ENCODE assay signal across 1 cellular context in the genomic region with DNA sequence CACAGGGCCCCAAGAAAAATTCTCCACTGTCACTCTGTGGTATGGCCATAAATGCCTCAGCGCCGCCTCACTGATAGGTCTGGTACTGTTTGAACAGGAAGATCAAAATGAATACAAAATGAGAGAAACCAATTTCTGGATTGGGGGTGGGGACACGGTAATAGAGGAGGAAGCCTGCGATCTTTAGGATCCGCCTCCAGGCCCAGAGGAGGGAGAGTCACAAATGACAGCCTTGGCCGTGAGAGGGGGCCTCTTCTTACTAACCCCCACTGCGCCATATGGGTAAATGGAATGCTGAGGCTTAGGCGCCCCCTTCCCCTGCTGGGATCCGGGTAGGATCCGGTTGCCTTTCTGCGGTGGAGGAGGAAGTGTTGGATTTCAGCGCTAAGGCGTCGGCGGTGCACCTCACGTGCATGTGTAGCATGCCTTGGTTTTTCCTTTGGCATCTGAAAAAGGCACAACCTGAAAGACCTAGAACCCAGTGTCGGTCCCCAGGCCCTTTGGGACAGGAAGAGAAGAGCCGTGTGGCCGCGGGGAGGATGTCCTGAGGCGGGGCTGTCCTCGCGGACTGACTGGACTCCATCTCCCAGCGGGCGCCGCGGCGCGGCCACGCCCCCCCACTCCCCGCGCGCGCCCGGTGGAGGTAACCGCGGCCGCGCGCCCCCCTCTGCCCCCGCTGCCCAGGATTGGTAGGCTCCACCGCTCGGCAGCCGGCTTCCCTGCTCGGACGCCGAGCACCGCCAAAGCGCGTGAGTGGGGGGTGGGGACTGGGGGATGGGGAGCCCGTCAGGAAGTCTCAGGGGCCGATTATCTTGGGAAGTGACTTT.
A peak's percentile ranks its signal among the peaks of the same experiment; 100 is the strongest.
TF ChIP-seq lines count a peak whose summit lies in the region.

No MANE protein-coding gene starts in this region.

TF ChIP-seq in HepG2, 621 proteins besides CTCF, POLR2A, EP300 and RAD21 (continues in another document):
- TF ChIP-seq ZBTB7B (CRISPR knock-in tag; IDR thresholded peaks at IDR 0.05) (0 out of 2 replicates have a peak, but pooled peaks have one; percentile 16), NAIF1 (CRISPR knock-in tag; IDR thresholded peaks at IDR 0.05; ENCODE audit: borderline replicate concordance) (peak; percentile 84; the same call in 1 of the 2 replicates), SALL2 (CRISPR knock-in tag; IDR thresholded peaks at IDR 0.05) (peak; percentile 62; the same call in 1 of the 2 replicates), HBP1 (CRISPR knock-in tag; IDR thresholded peaks at IDR 0.05; ENCODE audit: low read depth) (no peak), ZBTB33 (CRISPR knock-in tag; IDR thresholded peaks at IDR 0.05) (no peak), JUNB (CRISPR knock-in tag; IDR thresholded peaks at IDR 0.05; ENCODE audit: borderline replicate concordance) (no peak), RERE (CRISPR knock-in tag; IDR thresholded peaks at IDR 0.05; ENCODE audit: low read depth) (no peak), MIER2 (CRISPR knock-in tag; IDR thresholded peaks at IDR 0.05) (no peak), FIP1L1 (IDR thresholded peaks at IDR 0.05; ENCODE audit: borderline replicate concordance, insufficient read depth, low read depth, low read length) (no peak; the same call in 1 of the 2 replicates), STAT6 (CRISPR knock-in tag; IDR thresholded peaks at IDR 0.05; ENCODE audit: borderline replicate concordance) (no peak), JDP2 (CRISPR knock-in tag; IDR thresholded peaks at IDR 0.05; ENCODE audit: borderline replicate concordance) (no peak), HINFP (CRISPR knock-in tag; IDR thresholded peaks at IDR 0.05; ENCODE audit: low read depth) (no peak), DR1 (CRISPR knock-in tag; IDR thresholded peaks at IDR 0.05) (no peak), RBM39 (IDR thresholded peaks at IDR 0.05; ENCODE audit: low read depth, low read length, poor library complexity, severe bottlenecking) (peak; percentile 37), HIVEP1 (CRISPR knock-in tag; IDR thresholded peaks at IDR 0.05) (no peak; the same call in 1 of the 2 replicates), ZNF616 (CRISPR knock-in tag; IDR thresholded peaks at IDR 0.05; ENCODE audit: low read depth) (no peak), ZNF263 (CRISPR knock-in tag; IDR thresholded peaks at IDR 0.05) (no peak), ZNF3 (CRISPR knock-in tag; IDR thresholded peaks at IDR 0.05) (no peak), IRF9 (CRISPR knock-in tag; IDR thresholded peaks at IDR 0.05; ENCODE audit: borderline replicate concordance) (no peak), ARID3A (IDR thresholded peaks at IDR 0.05; ENCODE audit: low read depth, low read length) (0 out of 2 replicates have a peak, but pooled peaks have one; percentile 45), SP4 (CRISPR knock-in tag; IDR thresholded peaks at IDR 0.05) (peak; percentile 61; the same call in 1 of the 2 replicates), FOXJ3 (CRISPR knock-in tag; IDR thresholded peaks at IDR 0.05; ENCODE audit: borderline replicate concordance) (no peak), PAWR (CRISPR knock-in tag; IDR thresholded peaks at IDR 0.05; ENCODE audit: borderline replicate concordance) (no peak)
